ENCODE assay signal across 9 cellular contexts in the genomic region with DNA sequence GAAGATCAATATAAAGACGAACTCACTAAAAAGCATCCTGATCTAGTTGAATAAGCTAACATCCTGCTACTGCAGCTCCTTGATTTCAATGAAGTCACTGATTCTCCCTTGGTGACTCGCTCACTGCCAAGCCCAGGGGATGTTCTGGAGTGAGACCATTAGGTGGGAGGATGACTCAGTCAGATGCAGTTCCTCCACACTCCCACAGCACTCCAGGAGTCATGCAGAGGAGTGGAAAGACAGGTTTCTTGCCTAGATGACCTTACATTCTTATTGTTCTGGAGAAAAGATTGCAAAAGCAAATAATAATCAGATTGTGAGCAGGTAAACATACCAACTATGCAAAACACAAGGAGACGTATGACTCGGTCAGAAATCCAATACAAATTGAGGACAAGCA. TPM values are rescaled to one million over a fixed set of nuclear protein-coding genes. Genes with fewer than 3 reads are reported as not detected.
DNase-seq lines count a peak whose midpoint lies in the region; ATAC-seq and TF ChIP-seq lines count a peak whose summit lies in the region.
"Had no signal": no experiment of that assay in that cellular context is flagged by ENCODE, and none has a peak within 500 bp of the region (broad histone marks: within the 10 kb centered on the region; RNA-seq: fewer than 3 reads in every experiment).

No MANE protein-coding gene starts in this region.

- ATAC-seq in PC-3 (peak; percentile 100), esophagus mucosa (peak; percentile 97), HG02571 (IDR thresholded peaks at IDR 0.05; ENCODE audit: unreplicated experiment) (no peak), HG03378 (IDR thresholded peaks at IDR 0.05; ENCODE audit: unreplicated experiment) (no peak)

- H3K36me3 ChIP-seq in PC-3 (ENCODE audit: low read depth, low read length), result no peaks in the 10 kb centered on the region
- H3K36me3 ChIP-seq in smooth muscle cell (ENCODE audit: low read depth), result no peaks in the 10 kb centered on the region

- BruUV-seq in PC-3 (replicated peaks; lab: Mats Ljungman, UMichigan), result no TSS peak

- intact Hi-C loops in PC-3 (cut with micrococcal nuclease), result no loop called here

- H3K9me3 ChIP-seq in PC-3 (ENCODE audit: low read length) (no peaks in the 10 kb centered on the region), smooth muscle cell (replicated peaks; ENCODE audit: low read depth) (no peaks in the 10 kb centered on the region)
- H3K9me3 ChIP-seq: psoas muscle had no signal

- H3F3A ChIP-seq in PC-3 (ENCODE audit: low read length, unreplicated experiment), result no peaks in the 10 kb centered on the region
- H3F3A ChIP-seq in smooth muscle cell (ENCODE audit: low read depth), result no peaks in the 10 kb centered on the region

- TF ChIP-seq CTCF in PC-3 (conservative IDR thresholded peaks at IDR 0.05; ENCODE audit: low read depth, low read length) (no peak), smooth muscle cell (IDR thresholded peaks at IDR 0.05; ENCODE audit: borderline replicate concordance, insufficient read depth, poor library complexity, severe bottlenecking) (no peak)

- H3K4me1 ChIP-seq in PC-3 (ENCODE audit: insufficient read depth, low read length) (peaks cover 26% of the 10 kb centered on the region), smooth muscle cell (ENCODE audit: low read depth) (no peaks in the 10 kb centered on the region)
- H3K4me1 ChIP-seq: psoas muscle had no signal

- no peaks in the 10 kb centered on the region for H3K79me2 ChIP-seq in PC-3 (ENCODE audit: low read length)
- no peaks in the 10 kb centered on the region for H3K79me2 ChIP-seq in smooth muscle cell (ENCODE audit: low read depth)

- H4K20me1 ChIP-seq in PC-3 (ENCODE audit: low read length) (no peaks in the 10 kb centered on the region), smooth muscle cell (ENCODE audit: low read depth) (no peaks in the 10 kb centered on the region)

- H3K4me2 ChIP-seq in PC-3 (ENCODE audit: low read length) (peak overlapping the region; percentile 39), smooth muscle cell (no peak overlapping the region)

- H3K27me3 ChIP-seq in PC-3 (ENCODE audit: low read length) (no peaks in the 10 kb centered on the region), smooth muscle cell (ENCODE audit: low read depth) (no peaks in the 10 kb centered on the region)

- H3K9ac ChIP-seq in PC-3 (ENCODE audit: low read length) (no peak overlapping the region), smooth muscle cell (ENCODE audit: low read depth) (peak overlapping the region; percentile 25)

- H3K4me3 ChIP-seq in PC-3 (ENCODE audit: low read length), result no peak overlapping the region
- no peak overlapping the region for H3K4me3 ChIP-seq in smooth muscle cell
- H3K4me3 ChIP-seq: psoas muscle had no signal

- no peak overlapping the region for H2AFZ ChIP-seq in PC-3 (ENCODE audit: low read length)
- H2AFZ ChIP-seq in smooth muscle cell (ENCODE audit: low read depth), result no peak overlapping the region

- CTCF ChIA-PET in PC-3 (lab: Charles Lee), result interaction anchor here (0.7 kb wide), 1 partner anchor 112 kb away, joined by 3 read pairs; no protein-coding TSS in a partner anchor

- WGBS in smooth muscle cell (ENCODE audit: low lambda C conversion rate), result 52% methylated on average over 4 of the region's 4 CpGs

- no peaks in the 10 kb centered on the region for H3K9me2 ChIP-seq in PC-3 (replicated peaks; ENCODE audit: low read length)

- peak overlapping the region; percentile 46 for H3K27ac ChIP-seq in PC-3 (ENCODE audit: low read length)
- peak overlapping the region; percentile 82 for H3K27ac ChIP-seq in smooth muscle cell (ENCODE audit: low read depth)
- H3K27ac ChIP-seq: psoas muscle had no signal

- DNase-seq in EH (ENCODE audit: low read depth) (peak; percentile 80), PC-3 (peak; percentile 95), smooth muscle cell (lab: John Stamatoyannopoulos, UW; ENCODE audit: unreplicated experiment) (no peak), NCI-H774 (lab: John Stamatoyannopoulos, UW) (no peak)
- no peak for DNase-seq in stimulated activated naive CD4-positive, alpha-beta T cell (lab: John Stamatoyannopoulos, UW)
- DNase-seq: psoas muscle had no signal

- POLR2A ChIA-PET in PC-3 (lab: Charles Lee; ENCODE audit: unreplicated experiment), result interaction anchor here (0.6 kb wide), 1 partner anchor 27 kb away, joined by 5 read pairs; no protein-coding TSS in a partner anchor

RNA-seq across cellular contexts. Expression of gene GCNT4, which starts 15.3 kb away (rescaled TPM):
- under 0.01 and 0.06 TPM in 2 replicates for total RNA-seq in PC-3 (2014; rRNA removed)
- 1.4 TPM for total RNA-seq in esophagus mucosa
- 13.9 and 15.6 TPM in 2 replicates for total RNA-seq in smooth muscle cell
- 0.54 and 2.1 TPM in 2 replicates for polyA plus RNA-seq in smooth muscle cell

Comparison
In these comparisons a context has a peak if more than half of its experiments do, and no peak if none do; other contexts are left out.
1. DNase-seq: peak in EH (single experiment) and PC-3 (single experiment); none in smooth muscle cell (single experiment), NCI-H774 (single experiment) and stimulated activated naive CD4-positive, alpha-beta T cell (0 of 6).
2. ATAC-seq: peak in PC-3 (single experiment) and esophagus mucosa (single experiment); none in HG02571 (single experiment) and HG03378 (single experiment).